8 cellular contexts compared by ENCODE assay signal in the genomic region with DNA sequence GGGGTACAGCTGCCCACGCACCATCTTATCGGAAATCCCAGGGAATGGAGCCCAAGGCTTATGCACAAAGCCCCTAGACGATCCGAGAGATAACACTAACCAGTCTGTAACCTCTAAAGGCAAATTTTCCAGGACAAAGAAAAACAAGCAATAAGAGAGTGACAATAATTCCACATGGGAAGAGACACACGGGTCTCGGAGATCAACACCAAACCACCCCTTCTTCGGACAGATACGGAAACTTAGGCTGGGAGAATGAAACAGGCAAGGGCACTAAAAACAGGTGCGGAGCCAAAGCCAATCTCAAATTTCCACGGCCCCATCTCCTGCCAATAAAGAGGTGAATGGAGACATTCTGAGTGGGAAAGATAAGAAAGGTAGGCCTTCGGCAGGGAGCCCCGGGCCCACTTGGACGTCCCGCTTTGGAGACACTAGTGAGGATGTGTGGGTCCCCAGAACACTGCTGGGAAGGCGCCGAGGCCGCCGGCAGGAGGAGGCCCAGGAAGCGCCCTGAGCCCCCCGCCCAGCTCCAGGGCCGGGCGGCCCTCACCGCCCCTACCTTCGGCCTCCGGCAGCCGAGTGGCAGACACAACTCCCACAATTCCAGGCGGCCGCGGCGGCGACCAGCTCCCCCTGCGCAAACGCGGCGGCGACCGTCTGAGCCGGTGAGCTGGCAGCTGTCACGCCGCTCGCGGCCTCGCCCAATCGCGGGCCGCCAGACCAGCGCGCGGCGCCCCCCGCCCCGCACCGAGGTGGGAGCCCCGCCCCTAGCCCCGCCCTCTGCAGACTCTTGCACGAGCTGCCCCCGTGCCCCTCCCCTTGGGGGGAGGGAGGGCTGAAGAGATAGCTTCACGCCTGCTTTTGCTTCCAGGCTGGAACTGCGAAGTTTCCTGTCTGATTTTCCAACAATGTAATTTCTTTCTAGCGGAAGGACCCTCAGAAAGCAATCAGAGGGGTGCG.
DNase-seq lines count a peak whose midpoint lies in the region; ATAC-seq and FAIRE-seq lines count a peak whose summit lies in the region.

Gene SIL1, minus strand, starts transcription at position 659 of the 960 bp plus-strand sequence. CDS start 70,525 bp downstream, outside the sequence.

- no peaks in the 10 kb centered on the region for H3K9me3 ChIP-seq in effector memory CD4-positive, alpha-beta T cell (ENCODE audit: control insufficient read depth, low read length)

- H3K27me3 ChIP-seq in effector memory CD4-positive, alpha-beta T cell (replicated peaks; ENCODE audit: control insufficient read depth, insufficient read depth, low read length, poor library complexity, severe bottlenecking) = no peaks in the 10 kb centered on the region

- H3K4me3 ChIP-seq in effector memory CD4-positive, alpha-beta T cell (ENCODE audit: insufficient read depth, low read depth, low read length, poor library complexity, severe bottlenecking) = peak within 1 kb of the TSS; percentile 65

- H3K4me1 ChIP-seq in effector memory CD4-positive, alpha-beta T cell (ENCODE audit: control insufficient read depth, insufficient read depth, low read length, poor library complexity, severe bottlenecking) = peaks cover 6% of the 10 kb centered on the region

- no peaks in the 10 kb centered on the region for H3K36me3 ChIP-seq in effector memory CD4-positive, alpha-beta T cell (ENCODE audit: control insufficient read depth, insufficient read depth, low read length)

- DNase-seq in COLO829 (ENCODE audit: low spot score) (peak; percentile 75), HTR-8/SVneo (ENCODE audit: insufficient read length, low spot score) (peak; percentile 95), NOMO-1 treated with DMSO at 0.1 percent for 48 hours (lab: John Stamatoyannopoulos, UW; ENCODE audit: unreplicated experiment) (peak; percentile 88), medulla oblongata (ENCODE audit: extremely low spot score) (peak; percentile 96)
- DNase-seq in activated CD8-positive, alpha-beta memory T cell treated with anti-CD3 and anti-CD28 coated beads for 4 hours (ENCODE audit: low read depth in 2 of 2) = peak; percentile 89 to 96
- peak; percentile 92 to 95 (median 94) for DNase-seq in effector memory CD4-positive, alpha-beta T cell
- DNase-seq in stimulated activated CD4-positive, alpha-beta T cell treated with anti-CD3 and anti-CD28 coated beads, TNF-alpha, amount 100 ng/mL, for 48 hours (ENCODE audit: low read depth in 3 of 3) = peak; percentile 93 to 98 (median 95)

- ATAC-seq in GM21367 (IDR thresholded peaks at IDR 0.05; ENCODE audit: unreplicated experiment) = peak; percentile 92

- H3K27ac ChIP-seq in effector memory CD4-positive, alpha-beta T cell (ENCODE audit: insufficient read depth, low read length, poor library complexity, severe bottlenecking) = peak within 1 kb of the TSS; percentile 85

- FAIRE-seq in HTR-8/SVneo (lab: Jason Lieb, UNC) = peak; percentile 75

Comparison
In these comparisons a context has a peak if more than half of its experiments do, and no peak if none do; other contexts are left out.
1. Peak in every context shown above with its lines: DNase-seq, ATAC-seq, H3K4me3 ChIP-seq and H3K27ac ChIP-seq.